ENCODE assay signal across 28 cellular contexts in the genomic region with DNA sequence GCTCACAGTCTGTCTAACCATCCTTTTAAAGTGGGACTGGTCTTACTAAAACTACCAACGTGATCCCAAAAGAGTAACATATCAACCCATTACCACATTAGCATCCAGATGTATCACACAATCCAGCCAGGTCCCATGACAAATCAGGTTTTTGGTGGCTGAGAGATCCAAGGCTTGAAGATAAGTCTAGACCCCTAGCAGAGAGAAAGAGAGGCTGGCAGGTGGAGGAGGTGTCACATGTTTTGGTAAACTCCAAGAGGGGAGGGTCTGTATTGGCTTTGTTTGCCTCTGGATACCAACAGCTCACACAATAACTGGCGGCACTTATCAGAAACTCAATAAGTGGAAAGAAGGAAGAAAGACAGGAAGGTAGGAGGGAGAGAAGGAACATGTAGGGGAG.
"Had no signal": no experiment of that assay in that cellular context is flagged by ENCODE, and none has a peak within 500 bp of the region (broad histone marks: within the 10 kb centered on the region; RNA-seq: fewer than 3 reads in every experiment).

No MANE protein-coding gene starts in this region.

- DNase-seq: stimulated activated CD4-positive, alpha-beta T cell treated with anti-CD3 and anti-CD28 coated beads, Interleukin-2, amount 100 ng/mL, for 48 hours; stimulated activated CD4-positive, alpha-beta T cell treated with anti-CD3 and anti-CD28 coated beads, Interleukin-4, amount 100 ng/mL, for 1 hour; stimulated activated CD4-positive, alpha-beta T cell treated with anti-CD3 and anti-CD28 coated beads, Interleukin-4, amount 100 ng/mL, for 24 hours; stimulated activated CD4-positive, alpha-beta T cell treated with anti-CD3 and anti-CD28 coated beads, Interleukin-4, amount 100 ng/mL, for 4 hours; stimulated activated CD8-positive, alpha-beta memory T cell treated with anti-CD3 and anti-CD28 coated beads, Interleukin-4, amount 100 ng/mL, for 48 hours; stimulated activated naive B cell treated with anti-CD40 and anti-IgM and Interleukin-4, amounts not matched to agents 10 μg/mL and 1 μg/mL and 100 μg/mL, for 72 hours; stimulated activated naive CD4-positive, alpha-beta T cell; stimulated activated naive CD4-positive, alpha-beta T cell treated with Interleukin-2 at 50 U/mL for 16 hours; stimulated activated naive CD8-positive, alpha-beta T cell treated with anti-CD3 and anti-CD28 coated beads, Interleukin-15, amount 100 ng/mL, for 72 hours; stimulated activated naive CD8-positive, alpha-beta T cell treated with anti-CD3 and anti-CD28 coated beads, Interleukin-15, Interleukin-2, amounts not matched to agents 100 U/mL and 50 U/mL, for 24 hours; stomach; substantia nigra; testis; thyroid gland; tibial artery; transverse colon; trophoblast cell; upper lobe of left lung; upper lobe of right lung; uterus had no signal

- H3K27me3 ChIP-seq: testis, thyroid gland, tibial artery, tibial nerve, transverse colon, upper lobe of left lung, upper lobe of right lung, uterus, vagina had no signal

- H3K27ac ChIP-seq: stomach, suprapubic skin, testis, thoracic aorta, thyroid gland, tibial artery, tibial nerve, transverse colon, upper lobe of left lung, upper lobe of right lung, uterus, vagina had no signal

- H3K4me3 ChIP-seq: stomach, suprapubic skin, testis, thoracic aorta, thyroid gland, tibial artery, tibial nerve, transverse colon, upper lobe of left lung, upper lobe of right lung, uterus, vagina had no signal

- H3K9me3 ChIP-seq: suprapubic skin, testis, thyroid gland, transverse colon, upper lobe of left lung, upper lobe of right lung, uterus, vagina had no signal

- H3K4me1 ChIP-seq: stomach, suprapubic skin, testis, thyroid gland, tibial artery, tibial nerve, transverse colon, upper lobe of left lung, upper lobe of right lung, uterus, vagina had no signal

- H3K27ac Mint-ChIP-seq: stimulated activated effector memory CD8-positive, alpha-beta T cell treated with anti-CD3 and anti-CD28 coated beads, Interleukin-12 subunit alpha, Interleukin-12 subunit beta, amount 100 ng/mL, for 72 hours; stimulated activated memory B cell treated with anti-CD40 and anti-IgM and Interleukin-4, amounts not matched to agents 10 μg/mL and 1 μg/mL and 100 μg/mL, for 72 hours; stimulated activated naive B cell treated with anti-CD40 and anti-IgM and Interleukin-4, amounts not matched to agents 10 μg/mL and 1 μg/mL and 100 μg/mL, for 72 hours; stimulated activated naive CD8-positive, alpha-beta T cell treated with anti-CD3 and anti-CD28 coated beads, Interleukin-15, amount 100 ng/mL, for 72 hours; stimulated activated naive CD8-positive, alpha-beta T cell treated with anti-CD3 and anti-CD28 coated beads, Interleukin-15, Interleukin-2, amounts not matched to agents 100 ng/mL and 50 ng/mL, for 24 hours; type B pancreatic cell had no signal

- ATAC-seq: stimulated activated effector memory CD8-positive, alpha-beta T cell treated with anti-CD3 and anti-CD28 coated beads, Interleukin-12 subunit alpha, Interleukin-12 subunit beta, amount 100 ng/mL, for 72 hours; stimulated activated memory B cell treated with anti-CD40 and anti-IgM and Interleukin-4, amounts not matched to agents 10 μg/mL and 1 μg/mL and 100 μg/mL, for 72 hours; stimulated activated naive B cell treated with anti-CD40 and anti-IgM and Interleukin-4, amounts not matched to agents 10 μg/mL and 1 μg/mL and 100 μg/mL, for 72 hours; stimulated activated naive CD8-positive, alpha-beta T cell treated with anti-CD3 and anti-CD28 coated beads, Interleukin-15, amount 100 ng/mL, for 72 hours; stimulated activated naive CD8-positive, alpha-beta T cell treated with anti-CD3 and anti-CD28 coated beads, Interleukin-15, Interleukin-2, amounts not matched to agents 100 U/mL and 50 U/mL, for 24 hours; upper lobe of right lung had no signal

- H3K4me1 Mint-ChIP-seq: stimulated activated effector memory CD8-positive, alpha-beta T cell treated with anti-CD3 and anti-CD28 coated beads, Interleukin-12 subunit alpha, Interleukin-12 subunit beta, amount 100 ng/mL, for 72 hours; stimulated activated memory B cell treated with anti-CD40 and anti-IgM and Interleukin-4, amounts not matched to agents 10 μg/mL and 1 μg/mL and 100 μg/mL, for 72 hours; stimulated activated naive B cell treated with anti-CD40 and anti-IgM and Interleukin-4, amounts not matched to agents 10 μg/mL and 1 μg/mL and 100 μg/mL, for 72 hours; stimulated activated naive CD8-positive, alpha-beta T cell treated with anti-CD3 and anti-CD28 coated beads, Interleukin-15, amount 100 ng/mL, for 72 hours had no signal

- H3K9me3 Mint-ChIP-seq: type B pancreatic cell had no signal

- H3K36me3 Mint-ChIP-seq: stimulated activated effector memory CD8-positive, alpha-beta T cell treated with anti-CD3 and anti-CD28 coated beads, Interleukin-12 subunit alpha, Interleukin-12 subunit beta, amount 100 ng/mL, for 72 hours; stimulated activated memory B cell treated with anti-CD40 and anti-IgM and Interleukin-4, amounts not matched to agents 10 μg/mL and 1 μg/mL and 100 μg/mL, for 72 hours; stimulated activated naive B cell treated with anti-CD40 and anti-IgM and Interleukin-4, amounts not matched to agents 10 μg/mL and 1 μg/mL and 100 μg/mL, for 72 hours; type B pancreatic cell had no signal

- H3K36me3 ChIP-seq: stomach, suprapubic skin, thoracic aorta, thyroid gland, tibial artery, tibial nerve, transverse colon, upper lobe of left lung, upper lobe of right lung, uterus, vagina had no signal

- H3K4me3 Mint-ChIP-seq: stimulated activated effector memory CD8-positive, alpha-beta T cell treated with anti-CD3 and anti-CD28 coated beads, Interleukin-12 subunit alpha, Interleukin-12 subunit beta, amount 100 ng/mL, for 72 hours; stimulated activated memory B cell treated with anti-CD40 and anti-IgM and Interleukin-4, amounts not matched to agents 10 μg/mL and 1 μg/mL and 100 μg/mL, for 72 hours; stimulated activated naive B cell treated with anti-CD40 and anti-IgM and Interleukin-4, amounts not matched to agents 10 μg/mL and 1 μg/mL and 100 μg/mL, for 72 hours; stimulated activated naive CD8-positive, alpha-beta T cell treated with anti-CD3 and anti-CD28 coated beads, Interleukin-15, amount 100 ng/mL, for 72 hours; stimulated activated naive CD8-positive, alpha-beta T cell treated with anti-CD3 and anti-CD28 coated beads, Interleukin-15, Interleukin-2, amounts not matched to agents 100 ng/mL and 50 ng/mL, for 24 hours; type B pancreatic cell had no signal
